In the genomic region with DNA sequence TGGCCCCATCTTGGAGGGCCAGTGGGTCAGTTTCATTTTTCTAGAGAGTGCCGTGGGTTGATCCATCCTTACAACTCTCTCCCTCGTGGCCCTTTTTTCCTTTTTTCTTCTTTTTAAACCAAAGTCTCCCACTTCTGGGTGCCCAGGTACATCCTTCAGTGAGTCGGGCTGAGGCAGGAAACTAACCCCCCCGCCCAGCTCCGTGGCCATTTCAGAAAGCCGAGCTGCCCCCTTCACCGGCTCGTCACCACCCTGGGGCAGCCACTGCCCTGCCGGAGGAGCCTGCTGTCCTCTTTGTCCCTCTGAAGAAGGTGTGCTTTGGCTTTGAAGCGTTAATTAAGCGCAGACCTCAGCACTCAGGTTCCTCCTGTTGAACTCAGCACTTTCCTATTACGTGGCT, we compare ENCODE assay signal across 21 cellular contexts. TPM values are rescaled to one million over a fixed set of nuclear protein-coding genes. Genes with fewer than 3 reads are reported as not detected.
DNase-seq lines count a peak whose midpoint lies in the region; TF ChIP-seq lines count a peak whose summit lies in the region.
"Had no signal": no experiment of that assay in that cellular context is flagged by ENCODE, and none has a peak within 500 bp of the region (broad histone marks: within the 10 kb centered on the region; RNA-seq: fewer than 3 reads in every experiment).

No MANE protein-coding gene starts in this region.

- peaks cover 5% of the 10 kb centered on the region for H4K20me1 ChIP-seq in neural progenitor cell (ENCODE audit: low read depth)

- H3K27ac Mint-ChIP-seq in HFFc6 (no peak overlapping the region), endodermal cell (peak overlapping the region; percentile 74), neural progenitor cell (peak overlapping the region; percentile 91)
- no peak overlapping the region for H3K27ac Mint-ChIP-seq in activated CD4-positive, alpha-beta memory T cell treated with anti-CD3 and anti-CD28 coated beads for 36 hours

- H3K27ac ChIP-seq in endodermal cell (ENCODE audit: low read depth, low read length) (no peak overlapping the region), neural progenitor cell (no peak overlapping the region), RWPE1 (no peak overlapping the region)
- H3K27ac ChIP-seq: C4-2B, HL-60, SJCRH30 had no signal

- H3K4me3 Mint-ChIP-seq in HFFc6 (peak overlapping the region; percentile 66), endodermal cell (no peak overlapping the region), neural progenitor cell (peak overlapping the region; percentile 46)
- H3K4me3 Mint-ChIP-seq in activated CD4-positive, alpha-beta memory T cell treated with anti-CD3 and anti-CD28 coated beads for 36 hours: no peak overlapping the region

- no peak overlapping the region for H2AFZ ChIP-seq in neural progenitor cell (replicated peaks)

- no peaks in the 10 kb centered on the region for H3K36me3 ChIP-seq in endodermal cell (ENCODE audit: control insufficient read depth, insufficient read depth, low read length)
- H3K36me3 ChIP-seq in neural progenitor cell: no peaks in the 10 kb centered on the region
- H3K36me3 ChIP-seq: MG63, SJCRH30 had no signal

- H3K27me3 Mint-ChIP-seq in HFFc6 (ENCODE audit: insufficient read depth) (peaks cover 47% of the 10 kb centered on the region), endodermal cell (ENCODE audit: insufficient read depth) (peaks cover 3% of the 10 kb centered on the region), neural progenitor cell (ENCODE audit: insufficient read depth, low read depth) (peaks cover 26% of the 10 kb centered on the region)
- peaks cover 66% of the 10 kb centered on the region for H3K27me3 Mint-ChIP-seq in activated CD4-positive, alpha-beta memory T cell treated with anti-CD3 and anti-CD28 coated beads for 36 hours

- H3K4me1 ChIP-seq in endodermal cell (ENCODE audit: control insufficient read depth, insufficient read depth, low read length) (peaks cover 9% of the 10 kb centered on the region), neural progenitor cell (peaks cover 44% of the 10 kb centered on the region)
- H3K4me1 ChIP-seq: SJCRH30 had no signal

- H3K9me3 ChIP-seq in endodermal cell (ENCODE audit: control insufficient read depth, low read length): no peaks in the 10 kb centered on the region
- no peaks in the 10 kb centered on the region for H3K9me3 ChIP-seq in neural progenitor cell (ENCODE audit: low read depth)
- H3K9me3 ChIP-seq: MG63, SJCRH30 had no signal

- H3K36me3 Mint-ChIP-seq in HFFc6 (ENCODE audit: low read depth): no peaks in the 10 kb centered on the region
- H3K36me3 Mint-ChIP-seq in endodermal cell (ENCODE audit: low read depth): no peaks in the 10 kb centered on the region
- no peaks in the 10 kb centered on the region for H3K36me3 Mint-ChIP-seq in neural progenitor cell
- no peaks in the 10 kb centered on the region for H3K36me3 Mint-ChIP-seq in activated CD4-positive, alpha-beta memory T cell treated with anti-CD3 and anti-CD28 coated beads for 36 hours

- 62 to 80% methylated on average over 7 to 12 of the region's 12 CpGs for WGBS in endodermal cell (ENCODE audit: insufficient coverage in 1 of 2, insufficient read length in 1 of 2), 2 experiments

- H3K27me3 ChIP-seq in endodermal cell (ENCODE audit: control insufficient read depth, insufficient read depth, low read length, poor library complexity, severe bottlenecking) (peaks cover 7% of the 10 kb centered on the region), neural progenitor cell (peaks cover 74% of the 10 kb centered on the region)

- no peaks in the 10 kb centered on the region for H3K9me3 Mint-ChIP-seq in HFFc6
- H3K9me3 Mint-ChIP-seq in endodermal cell: no peaks in the 10 kb centered on the region
- no peaks in the 10 kb centered on the region for H3K9me3 Mint-ChIP-seq in neural progenitor cell
- no peaks in the 10 kb centered on the region for H3K9me3 Mint-ChIP-seq in activated CD4-positive, alpha-beta memory T cell treated with anti-CD3 and anti-CD28 coated beads for 36 hours

- H3K4me2 ChIP-seq in neural progenitor cell: peak overlapping the region; percentile 29

- POLR2A ChIA-PET in RWPE1 (lab: Yijun Ruan, JAX; ENCODE audit: low non-redundant PET): no interaction called here
- POLR2A ChIA-PET in activated CD4-positive, alpha-beta memory T cell treated with anti-CD3 and anti-CD28 coated beads for 36 hours (lab: Charles Lee): no interaction called here

- H3K9ac ChIP-seq in endodermal cell (ENCODE audit: extremely low read depth, low read length, poor library complexity, severe bottlenecking): no peak overlapping the region
- no peak overlapping the region for H3K9ac ChIP-seq in neural progenitor cell

- intact Hi-C loops in activated CD4-positive, alpha-beta memory T cell treated with anti-CD3 and anti-CD28 coated beads for 36 hours (cut with micrococcal nuclease): no loop called here

- H3F3A ChIP-seq in neural progenitor cell (ENCODE audit: low read depth): peaks cover 39% of the 10 kb centered on the region

- DNase-seq in ELF-1 (ENCODE audit: low read depth, low spot score) (peak; percentile 51), HFFc6 (no peak), endodermal cell (no peak), neural progenitor cell (ENCODE audit: low spot score) (no peak), RWPE1 (ENCODE audit: low spot score) (no peak), DMS153 (lab: John Stamatoyannopoulos, UW) (no peak)
- DNase-seq in activated CD4-positive, alpha-beta memory T cell treated with anti-CD3 and anti-CD28 coated beads for 36 hours: no peak
- DNase-seq: AML-193, DMS79 treated with DMSO at 0.1 percent for 48 hours, GDM1, Kasumi-1, MG63, NCI-H1048, NCI-H1436, NCI-H2171, NCI-H446 treated with DMSO at 0.1 percent for 48 hours, PC-3, SJCRH30 had no signal

- H3K4me1 Mint-ChIP-seq in HFFc6 (ENCODE audit: low read depth) (peaks cover 5% of the 10 kb centered on the region; the same call in 1 of the 2 replicates), endodermal cell (peaks cover 50% of the 10 kb centered on the region), neural progenitor cell (peaks cover 79% of the 10 kb centered on the region)
- peaks cover 19% of the 10 kb centered on the region for H3K4me1 Mint-ChIP-seq in activated CD4-positive, alpha-beta memory T cell treated with anti-CD3 and anti-CD28 coated beads for 36 hours (ENCODE audit: low read depth)

- H3K4me3 ChIP-seq in endodermal cell (ENCODE audit: low read length) (no peak overlapping the region), neural progenitor cell (no peak overlapping the region)
- H3K4me3 ChIP-seq: MG63, SJCRH30 had no signal

- CTCF ChIA-PET in RWPE1 (lab: Yijun Ruan, JAX): interaction anchor here (1.2 kb wide), 1 partner anchor 160 kb away, joined by 4 read pairs; no protein-coding TSS in a partner anchor
- CTCF ChIA-PET in activated CD4-positive, alpha-beta memory T cell treated with anti-CD3 and anti-CD28 coated beads for 36 hours (lab: Charles Lee): interaction anchor here (1.0 to 4.9 kb wide), 2 partner anchors 11 to 161 kb away, joined by 4 to 46 read pairs; no protein-coding TSS in a partner anchor

- no peaks in the 10 kb centered on the region for H3K79me2 ChIP-seq in neural progenitor cell (ENCODE audit: low read depth)

- TF ChIP-seq CTCF in HFFc6 (IDR thresholded peaks at IDR 0.05): no peak
- no peak for TF ChIP-seq CTCF in endodermal cell (conservative IDR thresholded peaks at IDR 0.05)
- TF ChIP-seq CTCF in neural progenitor cell (IDR thresholded peaks at IDR 0.05): no peak
- TF ChIP-seq CTCF in RWPE1 (conservative IDR thresholded peaks at IDR 0.05; ENCODE audit: low read depth): no peak

RNA-seq across cellular contexts. Expression of a gene that starts 5.2 kb away (rescaled TPM):
- total RNA-seq in HFFc6 (2021; fragmentation: NEBNext Ultra II Directional; extraction: Animal tissue kit (Norgen Biotek cat#: 25700)): not detected
- total RNA-seq in endodermal cell (1 to 10 TPM; 1.7 to 2.2 TPM), neural progenitor cell (ENCODE audit: low replicate concordance) (1.8 and 3.6 TPM in 2 replicates)
- 0.75 TPM for polyA plus RNA-seq in endodermal cell (2013, experiment 1 of 2)
- polyA plus RNA-seq in endodermal cell (2013, experiment 2 of 2): 0.75 TPM
- not detected for total RNA-seq in activated CD4-positive, alpha-beta memory T cell treated with anti-CD3 and anti-CD28 coated beads for 36 hours
- total RNA-seq: SJCRH30; T-helper 1 cell treated with Interleukin-12 subunit alpha and Interleukin-12 subunit beta and Interleukin-4 antibody, amounts not matched to agents 30 ng/mL and 1 ng/mL, for 36 hours had no signal

RNA-seq across cellular contexts. Expression of a gene that starts 8.5 kb away (rescaled TPM):
- 10 to 100 TPM in 4 of 6 experiments, 1 to 10 TPM in 2; 8.5 to 11.7 (median 10.4) TPM for total RNA-seq in HFFc6 (2021; fragmentation: NEBNext Ultra II Directional; extraction: Animal tissue kit (Norgen Biotek cat#: 25700))
- 10 to 100 TPM; 21.0 to 23.7 TPM for total RNA-seq in endodermal cell
- polyA plus RNA-seq in endodermal cell (2013, experiment 1 of 2): 17.7 TPM
- polyA plus RNA-seq in endodermal cell (2013, experiment 2 of 2): 18.2 TPM
- 28.6 and 29.5 TPM in 2 replicates for total RNA-seq in neural progenitor cell (ENCODE audit: low replicate concordance)
- 10 to 100 TPM; 31.0 to 33.7 TPM for total RNA-seq in activated CD4-positive, alpha-beta memory T cell treated with anti-CD3 and anti-CD28 coated beads for 36 hours

Comparison
In these comparisons a context has a peak if more than half of its experiments do, and no peak if none do; other contexts are left out.
1. H3K27ac Mint-ChIP-seq: peak in endodermal cell (single experiment) and neural progenitor cell (single experiment); none in HFFc6 (single experiment) and activated CD4-positive, alpha-beta memory T cell treated with anti-CD3 and anti-CD28 coated beads for 36 hours (single experiment).
2. H3K4me3 Mint-ChIP-seq: peak in HFFc6 (single experiment) and neural progenitor cell (single experiment); none in endodermal cell (single experiment) and activated CD4-positive, alpha-beta memory T cell treated with anti-CD3 and anti-CD28 coated beads for 36 hours (single experiment).